In genomic region chr10:117145019-117145418, GRCh38 we compare ENCODE assay signal across 9 cellular contexts. TPM values are rescaled to one million over a fixed set of nuclear protein-coding genes. Genes with fewer than 3 reads are reported as not detected.
"Had no signal": no experiment of that assay in that cellular context is flagged by ENCODE, and none has a peak within 500 bp of the region (broad histone marks: within the 10 kb centered on the region; RNA-seq: fewer than 3 reads in every experiment).

No MANE protein-coding gene starts in this region.

- ATAC-seq: GM12878 had no signal

- FAIRE-seq: G401.6, GM12878, GM12891, GM12892, GM18507, GM19239 had no signal

- DNase-seq: GDM1, GF-D8 had no signal

- H3K4me3 ChIP-seq: GM12878 had no signal

RNA-seq across cellular contexts. Expression of gene VAX1, which starts 6.9 kb away (rescaled TPM):
- total RNA-seq: G401, GM12878 had no signal
- polyA plus RNA-seq: GM12878 had no signal

RNA-seq across cellular contexts. Expression of gene KCNK18, which starts 52.3 kb away (rescaled TPM):
- total RNA-seq: G401, GM12878 had no signal
- polyA plus RNA-seq: GM12878 had no signal
